24 cellular contexts compared by ENCODE assay signal in genomic region chr11:64900774-64901173, GRCh38. TPM values are rescaled to one million over a fixed set of nuclear protein-coding genes. Genes with fewer than 3 reads are reported as not detected.
DNase-seq lines count a peak whose midpoint lies in the region; ATAC-seq, FAIRE-seq and TF ChIP-seq lines count a peak whose summit lies in the region.
"Had no signal": no experiment of that assay in that cellular context is flagged by ENCODE, and none has a peak within 500 bp of the region (broad histone marks: within the 10 kb centered on the region; RNA-seq: fewer than 3 reads in every experiment).

No MANE protein-coding gene starts in this region.

- H3K36me3 Mint-ChIP-seq in CD4-positive, alpha-beta memory T cell: peaks cover 14 to 42% of the 10 kb centered on the region in 2 donors

- H3K4me3 Mint-ChIP-seq in CD4-positive, alpha-beta memory T cell: no peak overlapping the region

- no peaks in the 10 kb centered on the region for H3K27me3 Mint-ChIP-seq in CD4-positive, alpha-beta memory T cell

- H3K36me3 ChIP-seq in CD4-positive, alpha-beta memory T cell (ENCODE audit: insufficient read depth, low read length): peaks cover 23% of the 10 kb centered on the region
- H3K36me3 ChIP-seq in OCI-LY1 (ENCODE audit: insufficient read depth, low read length) (peaks cover 52% of the 10 kb centered on the region), K562 (ENCODE audit: control insufficient read depth, insufficient read depth, low read length) (peaks cover 83% of the 10 kb centered on the region; the same call in 2 of the 3 replicates), osteoblast (ENCODE audit: insufficient read depth, low read length) (peaks cover 24% of the 10 kb centered on the region), thyroid gland (peaks cover 44 to 56% of the 10 kb centered on the region in 2 donors)

- no peaks in the 10 kb centered on the region for H3K79me2 ChIP-seq in OCI-LY1 (ENCODE audit: insufficient read depth, low read length)
- H3K79me2 ChIP-seq in K562 (ENCODE audit: control insufficient read depth, insufficient read depth, low read length): no peaks in the 10 kb centered on the region
- no peaks in the 10 kb centered on the region for H3K79me2 ChIP-seq in osteoblast (ENCODE audit: insufficient read depth, low read length)

- BruUV-seq in K562 (replicated peaks; lab: Mats Ljungman, UMichigan): no TSS peak

- in situ Hi-C loops in K562 (cut with MboI): no loop called here

- TF ChIP-seq CTCF in OCI-LY1 (IDR thresholded peaks at IDR 0.05; ENCODE audit: low read length) (no peak), K562 (IDR thresholded peaks at IDR 0.05 in 2 of 3, conservative IDR thresholded peaks at IDR 0.05 in 1 of 3; ENCODE audit: insufficient read depth in 2 of 3, low read depth in 1 of 3, low read length in 3 of 3) (no peak), osteoblast (IDR thresholded peaks at IDR 0.05; ENCODE audit: extremely low read depth, low read depth, low read length) (no peak), thyroid gland (IDR thresholded peaks at IDR 0.05) (no peak)

- peaks cover 21% of the 10 kb centered on the region for H3K4me1 ChIP-seq in CD4-positive, alpha-beta memory T cell (ENCODE audit: insufficient read depth, low read length)
- peaks cover 7% of the 10 kb centered on the region for H3K4me1 ChIP-seq in OCI-LY1 (ENCODE audit: insufficient read depth, low read length, severe bottlenecking)
- peaks cover 0 to 26% of the 10 kb centered on the region in 2 experiments; a peak in 3 of 5 replicates for H3K4me1 ChIP-seq in K562 (replicated peaks in 1 of 2; ENCODE audit: control insufficient read depth in 2 of 2, insufficient read depth in 2 of 2, low read length in 2 of 2)
- H3K4me1 ChIP-seq in osteoblast (ENCODE audit: insufficient read depth, low read length): no peaks in the 10 kb centered on the region
- H3K4me1 ChIP-seq in thyroid gland: no peaks in the 10 kb centered on the region

- no peaks in the 10 kb centered on the region for H3F3A ChIP-seq in OCI-LY1 (ENCODE audit: insufficient read depth, low read length)

- POLR2A ChIA-PET in CD4-positive, alpha-beta memory T cell (lab: Charles Lee; ENCODE audit: partially characterized antibody): interaction anchor here (0.7 to 31.5 kb wide), 10 partner anchors 11 to 217 kb away, joined by 3 to 2105 read pairs (median 3); partner anchors contain the start of genes ATG2A, CDC42BPG, EHD1 and PPP2R5B
- POLR2A ChIA-PET in K562 (lab: Yijun Ruan, JAX): interaction anchor here (0.6 to 1.0 kb wide), 3 partner anchors 12 to 53 kb away, joined by 3 to 4 read pairs (median 3); no protein-coding TSS in a partner anchor

- peak overlapping the region; percentile 76 for H3K27ac ChIP-seq in CD4-positive, alpha-beta memory T cell (ENCODE audit: low read depth, low read length)
- H3K27ac ChIP-seq in OCI-LY1 (ENCODE audit: low read depth, low read length, poor library complexity, severe bottlenecking) (peak overlapping the region; percentile 36), K562 (ENCODE audit: extremely low read depth, low read depth, low read length) (no peak overlapping the region), osteoblast (ENCODE audit: low read depth, low read length) (no peak overlapping the region), thyroid gland (no peak overlapping the region)
- H3K27ac ChIP-seq: SK-N-MC had no signal

- ATAC-seq in K562: no peak

- H2AFZ ChIP-seq in OCI-LY1 (ENCODE audit: low read length): no peak overlapping the region
- H2AFZ ChIP-seq in K562 (ENCODE audit: low read depth, low read length): no peak overlapping the region
- no peak overlapping the region for H2AFZ ChIP-seq in osteoblast (ENCODE audit: low read length)

- intact Hi-C loops in CD4-positive, alpha-beta memory T cell (cut with micrococcal nuclease): loop anchor here (1.0 kb wide), 2 partner anchors 17 to 22 kb away; partner anchors contain the start of genes ATG2A and EHD1
- intact Hi-C loops in K562 (cut with micrococcal nuclease): no loop called here
- intact Hi-C loops in thyroid gland (cut with DNase I): no loop called here

- H4K20me1 ChIP-seq in OCI-LY1 (ENCODE audit: insufficient read depth, low read length) (no peaks in the 10 kb centered on the region), K562 (replicated peaks; ENCODE audit: control insufficient read depth, insufficient read depth, low read length) (no peaks in the 10 kb centered on the region), osteoblast (ENCODE audit: insufficient read depth, low read length) (no peaks in the 10 kb centered on the region)

- no peaks in the 10 kb centered on the region for H3K9me1 ChIP-seq in K562 (ENCODE audit: control insufficient read depth, insufficient read depth, low read length)

- peak overlapping the region in 6 of 7 donors; percentile 73 to 97 (median 92) for H3K27ac Mint-ChIP-seq in CD4-positive, alpha-beta memory T cell

- CTCF ChIA-PET in CD4-positive, alpha-beta memory T cell (lab: Charles Lee; ENCODE audit: partially characterized antibody): interaction anchor here (0.7 to 29.4 kb wide), 3 partner anchors 10 to 182 kb away, joined by 3 to 1245 read pairs (median 3); partner anchors contain the start of gene CDC42BPG
- CTCF ChIA-PET in K562 (lab: Yijun Ruan, JAX; ENCODE audit: low intra/inter-chr PET ratio): no interaction called here

- no peak for DNase-seq in CD4-positive, alpha-beta memory T cell
- DNase-seq in K562 (ENCODE audit: extremely low read depth in 1 of 4, low spot score in 3 of 4) (no peak), osteoblast (ENCODE audit: insufficient read length, low spot score, missing footprints) (peak; percentile 58), HuH-7 (ENCODE audit: low spot score) (no peak), SHP77 (lab: John Stamatoyannopoulos, UW) (no peak), thyroid gland (no peak)
- DNase-seq: C1 segment of cervical spinal cord, DMS153, DND-41, Kasumi-1, MV-4-11, NCI-H1105 treated with DMSO at 0.1 percent for 48 hours, NCI-H146, NCI-H1930, NCI-H446, NCI-H524 treated with DMSO at 0.1 percent for 48 hours, NCI-H774, SIG-M5 had no signal

- TF ChIP-seq POLR2A in K562 (conservative IDR thresholded peaks at IDR 0.05): no peak
- no peak for TF ChIP-seq POLR2A in thyroid gland (IDR thresholded peaks at IDR 0.05)

- no peaks in the 10 kb centered on the region for H3K27me3 ChIP-seq in CD4-positive, alpha-beta memory T cell (ENCODE audit: insufficient read depth, low read length)
- no peaks in the 10 kb centered on the region for H3K27me3 ChIP-seq in OCI-LY1 (ENCODE audit: insufficient read depth, low read length)
- H3K27me3 ChIP-seq in K562 (ENCODE audit: control insufficient read depth in 2 of 2, insufficient read depth in 2 of 2, low read length in 2 of 2): no peaks in the 10 kb centered on the region
- H3K27me3 ChIP-seq in osteoblast (ENCODE audit: insufficient read depth, low read length): no peaks in the 10 kb centered on the region
- H3K27me3 ChIP-seq in thyroid gland: no peaks in the 10 kb centered on the region

- H3K9me3 ChIP-seq in CD4-positive, alpha-beta memory T cell (ENCODE audit: control insufficient read depth in 1 of 2, low read length in 2 of 2): no peaks in the 10 kb centered on the region
- H3K9me3 ChIP-seq in OCI-LY1 (ENCODE audit: low read length) (no peaks in the 10 kb centered on the region), K562 (replicated peaks; ENCODE audit: control insufficient read depth, insufficient read depth, low read depth, low read length) (no peaks in the 10 kb centered on the region), osteoblast (ENCODE audit: low read depth, low read length) (no peaks in the 10 kb centered on the region), thyroid gland (no peaks in the 10 kb centered on the region)
- H3K9me3 ChIP-seq: A549 had no signal

- WGBS in K562 (ENCODE audit: insufficient coverage, low coverage, missing lambda C conversion rate): 90% methylated on average over 12 of the region's 17 CpGs
- 97 to 98% methylated on average over 17 of the region's 17 CpGs for WGBS in thyroid gland, 2 donors

- H3K9ac ChIP-seq in OCI-LY1 (ENCODE audit: low read length): no peak overlapping the region; the same call in 1 of the 2 replicates
- H3K9ac ChIP-seq in K562 (ENCODE audit: insufficient read depth in 1 of 2, low read depth in 2 of 2, low read length in 2 of 2): no peak overlapping the region

- no peak for TF ChIP-seq EP300 in K562 (IDR thresholded peaks at IDR 0.05; ENCODE audit: low read length)

- H3K9me2 ChIP-seq in OCI-LY1 (ENCODE audit: low read depth, low read length): no peaks in the 10 kb centered on the region

- H3K9me3 Mint-ChIP-seq in CD4-positive, alpha-beta memory T cell: no peaks in the 10 kb centered on the region

- H3K4me1 Mint-ChIP-seq in CD4-positive, alpha-beta memory T cell: peaks cover 12 to 30% (median 17%) of the 10 kb centered on the region in 4 donors

- FAIRE-seq in K562 (lab: Jason Lieb, UNC): no peak
- FAIRE-seq: A549 had no signal

- H3K4me2 ChIP-seq in OCI-LY1 (ENCODE audit: low read length): no peak overlapping the region
- H3K4me2 ChIP-seq in K562 (ENCODE audit: insufficient read depth, low read length): no peak overlapping the region
- no peak overlapping the region for H3K4me2 ChIP-seq in osteoblast (ENCODE audit: insufficient read depth, low read length)
- H3K4me2 ChIP-seq: A549 had no signal

- H3K4me3 ChIP-seq in CD4-positive, alpha-beta memory T cell (ENCODE audit: low read length in 2 of 2): no peak overlapping the region
- H3K4me3 ChIP-seq in OCI-LY1 (ENCODE audit: low read depth, low read length, poor library complexity, severe bottlenecking): no peak overlapping the region
- no peak overlapping the region for H3K4me3 ChIP-seq in K562
- H3K4me3 ChIP-seq in osteoblast (ENCODE audit: insufficient read depth, low read length): no peak overlapping the region
- no peak overlapping the region for H3K4me3 ChIP-seq in thyroid gland (replicated peaks in 1 of 3)
- H3K4me3 ChIP-seq: A549, SK-N-MC had no signal

- TF ChIP-seq RAD21 in K562 (CRISPR knock-in tag; conservative IDR thresholded peaks at IDR 0.05 in 1 of 2, IDR thresholded peaks at IDR 0.05 in 1 of 2): no peak

RNA-seq across cellular contexts. Expression of gene ATG2A, which starts 16.2 kb away (rescaled TPM):
- total RNA-seq in CD4-positive, alpha-beta memory T cell: 10 to 100 TPM; 45.7 to 47.3 TPM
- 1 to 10 TPM; 4.1 to 6.3 TPM for polyA plus RNA-seq in CD4-positive, alpha-beta memory T cell
- 50.6 and 183 TPM in 2 replicates for total RNA-seq in K562 (2011; cell fraction: chromatin; rRNA removed; ENCODE audit: low replicate concordance)
- total RNA-seq in K562 (2011; cell fraction: nucleolus; rRNA removed): 131 and 133 TPM in 2 replicates
- 70.0 and 70.2 TPM in 2 replicates for total RNA-seq in K562 (2011; cell fraction: nucleoplasm; rRNA removed)
- 22.2 and 22.4 TPM in 2 replicates for total RNA-seq in K562 (2014; rRNA removed)
- 3.2 and 3.6 TPM in 2 replicates for total RNA-seq in K562 (2014; rRNA removed; fragmentation: Illumina TruSeq; extraction: Trizol)
- 6.2 and 7.7 TPM in 2 replicates for total RNA-seq in K562 (2015; rRNA removed; fragmentation: Illumina TruSeq; extraction: Trizol)
- 37.7 and 45.9 TPM in 2 replicates for total RNA-seq in K562 (2021)
- 4.6 and 11.2 TPM in 2 replicates for polyA plus RNA-seq in K562 (2011; rRNA removed)
- 6.2 and 17.3 TPM in 2 replicates for polyA plus RNA-seq in K562 (2011; cell fraction: cytosol; rRNA removed)
- polyA plus RNA-seq in K562 (2011; cell fraction: nucleus; rRNA removed): 42.8 and 78.0 TPM in 2 replicates
- polyA plus RNA-seq in K562 (2012): 22.5 and 32.9 TPM in 2 replicates
- polyA plus RNA-seq in K562 (2014; fragmentation: Illumina TruSeq; extraction: Trizol): 5.2 and 15.8 TPM in 2 replicates
- polyA plus RNA-seq in K562 (2014; fragmentation: Nextera tagmentation; extraction: Ambion mirVana): under 1 TPM; 0.25 to 0.53 TPM
- 21.0 and 21.6 TPM in 2 replicates for polyA plus RNA-seq in K562 (2014; rRNA removed)
- 5.7 and 7.2 TPM in 2 replicates for polyA minus RNA-seq in K562 (2011; rRNA and poly(A)+ RNA removed)
- polyA minus RNA-seq in K562 (2011; cell fraction: cytosol; rRNA and poly(A)+ RNA removed): 18.2 and 19.4 TPM in 2 replicates
- polyA minus RNA-seq in K562 (2011; cell fraction: nucleus; rRNA and poly(A)+ RNA removed): 45.1 and 49.8 TPM in 2 replicates
- total RNA-seq in osteoblast: 20.0 and 25.7 TPM in 2 replicates
- total RNA-seq in thyroid gland: 10 to 100 TPM; 19.5 to 43.1 (median 36.7) TPM

RNA-seq across cellular contexts. Expression of gene EHD1, which starts 22.4 kb away (rescaled TPM):
- 100 to 1,000 TPM; 268 to 279 TPM for total RNA-seq in CD4-positive, alpha-beta memory T cell
- 100 to 1,000 TPM; 125 to 200 TPM for polyA plus RNA-seq in CD4-positive, alpha-beta memory T cell
- 20.8 and 92.1 TPM in 2 replicates for total RNA-seq in K562 (2011; cell fraction: chromatin; rRNA removed; ENCODE audit: low replicate concordance)
- 57.7 and 64.3 TPM in 2 replicates for total RNA-seq in K562 (2011; cell fraction: nucleolus; rRNA removed)
- 24.2 and 37.8 TPM in 2 replicates for total RNA-seq in K562 (2011; cell fraction: nucleoplasm; rRNA removed)
- total RNA-seq in K562 (2014; rRNA removed) (39.1 and 40.0 TPM in 2 replicates), K562 (2014; rRNA removed; fragmentation: Illumina TruSeq; extraction: Trizol) (7.2 and 11.5 TPM in 2 replicates), K562 (2015; rRNA removed; fragmentation: Illumina TruSeq; extraction: Trizol) (12.7 and 12.9 TPM in 2 replicates), K562 (2021) (65.0 and 69.6 TPM in 2 replicates), osteoblast (51.3 and 51.4 TPM in 2 replicates), thyroid gland (10 to 100 TPM; 53.5 to 90.7 (median 67.4) TPM)
- polyA plus RNA-seq in K562 (2011; rRNA removed) (16.4 and 34.2 TPM in 2 replicates), K562 (2014; fragmentation: Illumina TruSeq; extraction: Trizol) (41.0 and 45.1 TPM in 2 replicates), K562 (2014; fragmentation: Nextera tagmentation; extraction: Ambion mirVana) (under 1 TPM; 0.46 to 0.59 TPM), K562 (2014; rRNA removed) (26.8 and 27.3 TPM in 2 replicates)
- polyA plus RNA-seq in K562 (2011; cell fraction: cytosol; rRNA removed): 30.6 and 56.6 TPM in 2 replicates
- polyA plus RNA-seq in K562 (2011; cell fraction: nucleus; rRNA removed): 30.2 and 48.9 TPM in 2 replicates
- polyA plus RNA-seq in K562 (2012): 38.5 and 52.8 TPM in 2 replicates
- 26.8 and 39.2 TPM in 2 replicates for polyA minus RNA-seq in K562 (2011; rRNA and poly(A)+ RNA removed)
- 50.9 and 64.3 TPM in 2 replicates for polyA minus RNA-seq in K562 (2011; cell fraction: cytosol; rRNA and poly(A)+ RNA removed)
- polyA minus RNA-seq in K562 (2011; cell fraction: nucleus; rRNA and poly(A)+ RNA removed): 17.4 and 22.8 TPM in 2 replicates

RNA-seq across cellular contexts. Expression of gene PPP2R5B, which starts 23.7 kb away (rescaled TPM):
- 10 to 100 TPM; 14.0 to 15.8 TPM for total RNA-seq in CD4-positive, alpha-beta memory T cell
- polyA plus RNA-seq in CD4-positive, alpha-beta memory T cell: 1 to 10 TPM; 5.6 to 8.8 TPM
- 18.6 and 35.5 TPM in 2 replicates for total RNA-seq in K562 (2011; cell fraction: chromatin; rRNA removed; ENCODE audit: low replicate concordance)
- total RNA-seq in K562 (2011; cell fraction: nucleolus; rRNA removed): 16.1 and 22.7 TPM in 2 replicates
- total RNA-seq in K562 (2011; cell fraction: nucleoplasm; rRNA removed): 17.8 and 18.6 TPM in 2 replicates
- total RNA-seq in K562 (2014; rRNA removed): 3.3 and 5.2 TPM in 2 replicates
- 1.8 and 3.2 TPM in 2 replicates for total RNA-seq in K562 (2014; rRNA removed; fragmentation: Illumina TruSeq; extraction: Trizol)
- total RNA-seq in K562 (2015; rRNA removed; fragmentation: Illumina TruSeq; extraction: Trizol): 2.5 and 2.6 TPM in 2 replicates
- 6.4 and 7.8 TPM in 2 replicates for total RNA-seq in K562 (2021)
- 7.3 and 11.1 TPM in 2 replicates for polyA plus RNA-seq in K562 (2011; rRNA removed)
- 9.0 and 9.1 TPM in 2 replicates for polyA plus RNA-seq in K562 (2011; cell fraction: cytosol; rRNA removed)
- 46.9 and 48.0 TPM in 2 replicates for polyA plus RNA-seq in K562 (2011; cell fraction: nucleus; rRNA removed)
- 5.8 and 10.7 TPM in 2 replicates for polyA plus RNA-seq in K562 (2012)
- polyA plus RNA-seq in K562 (2014; fragmentation: Illumina TruSeq; extraction: Trizol): 5.1 and 5.2 TPM in 2 replicates
- polyA plus RNA-seq in K562 (2014; fragmentation: Nextera tagmentation; extraction: Ambion mirVana): under 1 TPM; 0.10 to 0.13 TPM
- 5.1 and 6.1 TPM in 2 replicates for polyA plus RNA-seq in K562 (2014; rRNA removed)
- 3.4 and 4.0 TPM in 2 replicates for polyA minus RNA-seq in K562 (2011; rRNA and poly(A)+ RNA removed)
- 3.6 and 3.9 TPM in 2 replicates for polyA minus RNA-seq in K562 (2011; cell fraction: cytosol; rRNA and poly(A)+ RNA removed)
- 4.8 and 5.9 TPM in 2 replicates for polyA minus RNA-seq in K562 (2011; cell fraction: nucleus; rRNA and poly(A)+ RNA removed)
- 6.2 and 6.8 TPM in 2 replicates for total RNA-seq in osteoblast
- total RNA-seq in thyroid gland: 10 to 100 TPM; 14.8 to 30.1 (median 21.7) TPM

RNA-seq across cellular contexts. Expression of gene GPHA2, which starts 34.9 kb away (rescaled TPM):
- under 1 TPM in 1 of 2 experiments, not detected in 1; 0.47 TPM for total RNA-seq in CD4-positive, alpha-beta memory T cell
- polyA plus RNA-seq in CD4-positive, alpha-beta memory T cell: not detected
- not detected in 2 replicates for total RNA-seq in K562 (2011; cell fraction: chromatin; rRNA removed; ENCODE audit: low replicate concordance)
- not detected in 2 replicates for total RNA-seq in K562 (2011; cell fraction: nucleolus; rRNA removed)
- total RNA-seq in K562 (2011; cell fraction: nucleoplasm; rRNA removed): not detected in 2 replicates
- total RNA-seq in K562 (2014; rRNA removed) (not detected in 2 replicates), K562 (2014; rRNA removed; fragmentation: Illumina TruSeq; extraction: Trizol) (not detected in 2 replicates), K562 (2015; rRNA removed; fragmentation: Illumina TruSeq; extraction: Trizol) (0.22 TPM in 1 of 2 replicates, not detected in the other), K562 (2021) (not detected in 2 replicates), osteoblast (not detected in 2 replicates), thyroid gland (under 1 TPM in 1 of 4 donors, not detected in 3; 0.94 TPM)
- polyA plus RNA-seq in K562 (2011; rRNA removed) (not detected in 2 replicates), K562 (2014; fragmentation: Illumina TruSeq; extraction: Trizol) (not detected in 2 replicates), K562 (2014; fragmentation: Nextera tagmentation; extraction: Ambion mirVana) (under 1 TPM in 1 of 2 experiments, not detected in 1; 0.17 TPM), K562 (2014; rRNA removed) (1.4 TPM in 1 of 2 replicates, not detected in the other)
- not detected in 2 replicates for polyA plus RNA-seq in K562 (2011; cell fraction: cytosol; rRNA removed)
- 0.74 and 0.88 TPM in 2 replicates for polyA plus RNA-seq in K562 (2011; cell fraction: nucleus; rRNA removed)
- not detected in 2 replicates for polyA plus RNA-seq in K562 (2012)
- not detected in 2 replicates for polyA minus RNA-seq in K562 (2011; rRNA and poly(A)+ RNA removed)
- not detected in 2 replicates for polyA minus RNA-seq in K562 (2011; cell fraction: cytosol; rRNA and poly(A)+ RNA removed)
- not detected in 2 replicates for polyA minus RNA-seq in K562 (2011; cell fraction: nucleus; rRNA and poly(A)+ RNA removed)
- total RNA-seq: H4, HT-29, M059J had no signal
- polyA plus RNA-seq: A549 had no signal

RNA-seq across cellular contexts. Expression of gene CDC42BPG, which starts 56.3 kb away (rescaled TPM):
- 1 to 10 TPM; 6.2 to 9.0 TPM for total RNA-seq in CD4-positive, alpha-beta memory T cell
- polyA plus RNA-seq in CD4-positive, alpha-beta memory T cell: under 1 TPM in 1 of 2 donors, not detected in 1; 0.62 TPM
- total RNA-seq in K562 (2011; cell fraction: chromatin; rRNA removed; ENCODE audit: low replicate concordance): 19.1 and 64.6 TPM in 2 replicates
- 33.3 and 37.9 TPM in 2 replicates for total RNA-seq in K562 (2011; cell fraction: nucleolus; rRNA removed)
- total RNA-seq in K562 (2011; cell fraction: nucleoplasm; rRNA removed): 16.2 and 19.7 TPM in 2 replicates
- total RNA-seq in K562 (2014; rRNA removed): 4.0 and 7.1 TPM in 2 replicates
- total RNA-seq in K562 (2014; rRNA removed; fragmentation: Illumina TruSeq; extraction: Trizol): 0.99 and 1.1 TPM in 2 replicates
- 2.1 and 2.5 TPM in 2 replicates for total RNA-seq in K562 (2015; rRNA removed; fragmentation: Illumina TruSeq; extraction: Trizol)
- 7.4 and 8.8 TPM in 2 replicates for total RNA-seq in K562 (2021)
- polyA plus RNA-seq in K562 (2011; rRNA removed): 2.2 and 3.6 TPM in 2 replicates
- 2.0 and 4.5 TPM in 2 replicates for polyA plus RNA-seq in K562 (2011; cell fraction: cytosol; rRNA removed)
- polyA plus RNA-seq in K562 (2011; cell fraction: nucleus; rRNA removed): 15.1 and 28.5 TPM in 2 replicates
- 4.7 and 6.3 TPM in 2 replicates for polyA plus RNA-seq in K562 (2012)
- polyA plus RNA-seq in K562 (2014; fragmentation: Illumina TruSeq; extraction: Trizol): 1.8 and 4.6 TPM in 2 replicates
- polyA plus RNA-seq in K562 (2014; fragmentation: Nextera tagmentation; extraction: Ambion mirVana): under 1 TPM; 0.04 to 0.08 TPM
- polyA plus RNA-seq in K562 (2014; rRNA removed): 7.9 and 11.8 TPM in 2 replicates
- 2.1 and 3.0 TPM in 2 replicates for polyA minus RNA-seq in K562 (2011; rRNA and poly(A)+ RNA removed)
- 3.2 and 3.5 TPM in 2 replicates for polyA minus RNA-seq in K562 (2011; cell fraction: cytosol; rRNA and poly(A)+ RNA removed)
- 12.1 and 12.2 TPM in 2 replicates for polyA minus RNA-seq in K562 (2011; cell fraction: nucleus; rRNA and poly(A)+ RNA removed)
- total RNA-seq in osteoblast: under 0.01 and 0.29 TPM in 2 replicates
- total RNA-seq in thyroid gland: 10 to 100 TPM in 2 of 4 donors, 1 to 10 TPM in 2; 7.8 to 13.9 (median 10.2) TPM

Comparison
In these comparisons a context has a peak if more than half of its experiments do, and no peak if none do; other contexts are left out.
1. H3K27ac ChIP-seq: peak in CD4-positive, alpha-beta memory T cell (single experiment) and OCI-LY1 (single experiment); none in K562 (single experiment), osteoblast (single experiment) and thyroid gland (0 of 3).